ENCODE assay signal across 12 cellular contexts in genomic region chr4:185865901-185866328, GRCh38. TPM values are rescaled to one million over a fixed set of nuclear protein-coding genes. Genes with fewer than 3 reads are reported as not detected.
A peak's percentile ranks its signal among the peaks of the same experiment; 100 is the strongest.
DNase-seq lines count a peak whose midpoint lies in the region; ATAC-seq and TF ChIP-seq lines count a peak whose summit lies in the region.
"Had no signal": no experiment of that assay in that cellular context is flagged by ENCODE, and none has a peak within 500 bp of the region (broad histone marks: within the 10 kb centered on the region; RNA-seq: fewer than 3 reads in every experiment).

No MANE protein-coding gene starts in this region.

- no peak for TF ChIP-seq POLR2A in stomach (IDR thresholded peaks at IDR 0.05)

- H3K27me3 ChIP-seq in ascending aorta (no peaks in the 10 kb centered on the region), cardiac muscle cell (no peaks in the 10 kb centered on the region), stomach (no peaks in the 10 kb centered on the region)
- H3K27me3 ChIP-seq: vagina had no signal

- no peaks in the 10 kb centered on the region for H3K9me3 ChIP-seq in ascending aorta
- no peaks in the 10 kb centered on the region for H3K9me3 ChIP-seq in cardiac muscle cell (ENCODE audit: low read depth)
- no peaks in the 10 kb centered on the region for H3K9me3 ChIP-seq in stomach
- H3K9me3 ChIP-seq: vagina had no signal

- H3K36me3 ChIP-seq in ascending aorta (no peaks in the 10 kb centered on the region), cardiac muscle cell (no peaks in the 10 kb centered on the region), stomach (no peaks in the 10 kb centered on the region)
- H3K36me3 ChIP-seq: vagina, WERI-Rb-1 had no signal

- H3K4me1 ChIP-seq in ascending aorta (peaks cover 2 to 15% of the 10 kb centered on the region in 2 donors), cardiac muscle cell (ENCODE audit: low read depth) (peaks cover 32% of the 10 kb centered on the region), stomach (peaks cover 4 to 52% (median 23%) of the 10 kb centered on the region in 4 donors)

- no peak for TF ChIP-seq EP300 in stomach (IDR thresholded peaks at IDR 0.05)

- DNase-seq in HT1080 (ENCODE audit: low read depth) (peak; percentile 12), ascending aorta (ENCODE audit: low spot score in 2 of 2) (no peak), cardiac muscle cell (ENCODE audit: low read depth in 1 of 2, low spot score in 1 of 2) (peak; percentile 47 to 73), stomach (peak; percentile 60), G401 (ENCODE audit: low spot score) (no peak)
- DNase-seq in stimulated activated naive CD4-positive, alpha-beta T cell (lab: John Stamatoyannopoulos, UW), result no peak
- DNase-seq: dermis blood vessel endothelial cell, DND-41, GOT3, WERI-Rb-1 had no signal

- intact Hi-C loops in ascending aorta (cut with DNase I) (no loop called here), stomach (cut with DNase I; ENCODE audit: low total_unique reads) (no loop called here)

- TF ChIP-seq CTCF in ascending aorta (IDR thresholded peaks at IDR 0.05) (no peak), cardiac muscle cell (IDR thresholded peaks at IDR 0.05; ENCODE audit: low read depth, low read length) (no peak), stomach (IDR thresholded peaks at IDR 0.05) (no peak)

- in situ Hi-C loops in G401 (cut with HindIII; ENCODE audit: low sequenced_read_pairs), result no loop called here

- no peak for ATAC-seq in GM18867 (IDR thresholded peaks at IDR 0.05; ENCODE audit: unreplicated experiment)

- H3K27ac ChIP-seq in ascending aorta, result peak overlapping the region; percentile 58 to 74
- no peak overlapping the region for H3K27ac ChIP-seq in cardiac muscle cell
- H3K27ac ChIP-seq in stomach, result peak overlapping the region; percentile 30 to 68 (median 59)
- H3K27ac ChIP-seq: vagina, WERI-Rb-1 had no signal

- WGBS in stomach, 5 donors, result 24 to 42% (median 34%) methylated on average over 4 of the region's 4 CpGs

- peak overlapping the region in 1 of 2 donors; percentile 31 for H3K4me3 ChIP-seq in ascending aorta
- no peak overlapping the region for H3K4me3 ChIP-seq in cardiac muscle cell
- no peak overlapping the region for H3K4me3 ChIP-seq in stomach
- H3K4me3 ChIP-seq: vagina had no signal

RNA-seq across cellular contexts. Expression of gene SORBS2, which starts 53.9 kb away (rescaled TPM):
- total RNA-seq in HT1080 (2014; rRNA removed; shearing (Covaris generic)), result 9.3 and 14.6 TPM in 2 replicates
- 30.9 and 36.6 TPM in 2 replicates for polyA plus RNA-seq in HT1080 (2015; cell fraction: cytosol; rRNA removed)
- polyA plus RNA-seq in HT1080 (2015; cell fraction: nucleus; rRNA removed), result 74.0 and 79.3 TPM in 2 replicates
- 246 TPM for total RNA-seq in ascending aorta
- total RNA-seq in cardiac muscle cell, result 318 and 453 TPM in 2 replicates
- 470 and 545 TPM in 2 replicates for polyA plus RNA-seq in cardiac muscle cell
- total RNA-seq in stomach, result 100 to 1,000 TPM in 4 of 5 donors, 1 to 10 TPM in 1; 9.0 to 908 (median 235) TPM
- 10 to 100 TPM; 20.0 to 31.2 (median 23.8) TPM for polyA plus RNA-seq in stomach
- total RNA-seq in G401 (2014; rRNA removed; shearing (Covaris generic)), result 16.3 and 39.7 TPM in 2 replicates

Comparison
In these comparisons a context has a peak if more than half of its experiments do, and no peak if none do; other contexts are left out.
1. DNase-seq: peak in HT1080 (single experiment), cardiac muscle cell (2 of 2) and stomach (single experiment); none in ascending aorta (0 of 2), stimulated activated naive CD4-positive, alpha-beta T cell (0 of 6) and G401 (single experiment).